1 cellular context compared by ENCODE assay signal in genomic region chr11:63918576-63919171, GRCh38.
TF ChIP-seq lines count a peak whose summit lies in the region.

No MANE protein-coding gene starts in this region.

TF ChIP-seq in H1, 55 proteins besides CTCF, POLR2A, EP300 and RAD21 (continued from another document):
- TF ChIP-seq ATF3 (IDR thresholded peaks at IDR 0.05; ENCODE audit: insufficient read depth, low read depth, low read length): no peak
- no peak for TF ChIP-seq CTBP2 (IDR thresholded peaks at IDR 0.05; ENCODE audit: borderline replicate concordance, insufficient read depth, insufficient read length, low read length)
- no peak for TF ChIP-seq RFX5 (IDR thresholded peaks at IDR 0.05; ENCODE audit: borderline replicate concordance, low read depth, low read length)
- no peak for TF ChIP-seq BRCA1 (IDR thresholded peaks at IDR 0.05; ENCODE audit: low read depth, low read length)
- peak; percentile 37; the same call in 1 of the 2 replicates for TF ChIP-seq CEBPB (IDR thresholded peaks at IDR 0.05; ENCODE audit: low read depth, low read length)
- no peak for TF ChIP-seq MAX (IDR thresholded peaks at IDR 0.05)
- no peak for TF ChIP-seq USF2 (IDR thresholded peaks at IDR 0.05; ENCODE audit: low read length)
- TF ChIP-seq CHD2 (IDR thresholded peaks at IDR 0.05; ENCODE audit: low read length): no peak
- no peak for TF ChIP-seq SP4 (IDR thresholded peaks at IDR 0.05; ENCODE audit: low read length)
- TF ChIP-seq SAP30 (IDR thresholded peaks at IDR 0.05; ENCODE audit: insufficient read depth, insufficient replicate concordance, low read length): peak; percentile 25
- TF ChIP-seq SP2 (IDR thresholded peaks at IDR 0.05; ENCODE audit: low read length): no peak
- TF ChIP-seq JUN (IDR thresholded peaks at IDR 0.05; ENCODE audit: low read depth, low read length): no peak
- TF ChIP-seq TAF7 (optimal IDR thresholded peaks at IDR 0.05; ENCODE audit: borderline replicate concordance, low read depth, low read length): no peak
- no peak for TF ChIP-seq KDM5A (IDR thresholded peaks at IDR 0.05; ENCODE audit: low read length)
- no peak for TF ChIP-seq POU5F1 (IDR thresholded peaks at IDR 0.05; ENCODE audit: low read depth, low read length)
- no peak for TF ChIP-seq SP1 (IDR thresholded peaks at IDR 0.05; ENCODE audit: low read depth, low read length)
- no peak for TF ChIP-seq PHF8 (conservative IDR thresholded peaks at IDR 0.05; ENCODE audit: low read depth, low read length)
- TF ChIP-seq NANOG (IDR thresholded peaks at IDR 0.05; ENCODE audit: insufficient read depth, low read depth, low read length, poor library complexity, severe bottlenecking): no peak
- peak; percentile 17; the same call in 1 of the 2 replicates for TF ChIP-seq POLR2AphosphoS5 (IDR thresholded peaks at IDR 0.05; ENCODE audit: low read depth, low read length)
- TF ChIP-seq HDAC2 (IDR thresholded peaks at IDR 0.05; ENCODE audit: borderline replicate concordance in 1 of 2, low read depth in 2 of 2, low read length in 2 of 2): no peak
- TF ChIP-seq MAFK (IDR thresholded peaks at IDR 0.05; ENCODE audit: low read depth, low read length): no peak
- TF ChIP-seq KDM4A (IDR thresholded peaks at IDR 0.05; ENCODE audit: low read depth, low read length, severe bottlenecking): no peak
- no peak for TF ChIP-seq CBX8 (IDR thresholded peaks at IDR 0.05; ENCODE audit: borderline replicate concordance, low read depth, low read length)
- TF ChIP-seq FOSL1 (IDR thresholded peaks at IDR 0.05; ENCODE audit: insufficient read depth, low read depth, low read length): no peak
- TF ChIP-seq ZNF274 (IDR thresholded peaks at IDR 0.05; ENCODE audit: borderline replicate concordance, extremely low read depth, low read length): no peak
- no peak for TF ChIP-seq SIN3A (conservative IDR thresholded peaks at IDR 0.05 in 1 of 2, IDR thresholded peaks at IDR 0.05 in 1 of 2; ENCODE audit: low read depth in 1 of 2, low read length in 2 of 2)
- TF ChIP-seq TEAD4 (IDR thresholded peaks at IDR 0.05; ENCODE audit: low read depth, low read length): no peak
- TF ChIP-seq ATF2 (IDR thresholded peaks at IDR 0.05; ENCODE audit: low read length): no peak
- TF ChIP-seq TBP (IDR thresholded peaks at IDR 0.05; ENCODE audit: low read depth, low read length): no peak
- no peak for TF ChIP-seq CREB1 (IDR thresholded peaks at IDR 0.05)
- TF ChIP-seq KDM1A (IDR thresholded peaks at IDR 0.05; ENCODE audit: borderline replicate concordance, low read length): peak; percentile 75; the same call in 1 of the 2 replicates
- no peak for TF ChIP-seq RNF2 (IDR thresholded peaks at IDR 0.05; ENCODE audit: borderline replicate concordance, low read depth, low read length, missing control alignments, poor library complexity, severe bottlenecking)
- no peak for TF ChIP-seq SRF (IDR thresholded peaks at IDR 0.05; ENCODE audit: low read depth, low read length)
- no peak for TF ChIP-seq GTF2F1 (IDR thresholded peaks at IDR 0.05; ENCODE audit: borderline replicate concordance, low read depth, low read length)
- no peak for TF ChIP-seq NRF1 (IDR thresholded peaks at IDR 0.05; ENCODE audit: low read depth, low read length)
- no peak for TF ChIP-seq SIX5 (IDR thresholded peaks at IDR 0.05; ENCODE audit: low read depth, low read length)
- TF ChIP-seq RBBP5 (IDR thresholded peaks at IDR 0.05; ENCODE audit: borderline replicate concordance, low read depth, low read length): 0 out of 2 replicates have a peak, but pooled peaks have one; percentile 52
- TF ChIP-seq YY1 (IDR thresholded peaks at IDR 0.05; ENCODE audit: low read depth, low read length): 0 out of 2 replicates have a peak, but pooled peaks have one; percentile 27
- TF ChIP-seq BACH1 (IDR thresholded peaks at IDR 0.05; ENCODE audit: low read length): no peak
